Comparison of ENCODE assay signal across 14 cellular contexts in genomic region chr4:52640808-52641595, GRCh38. TPM values are rescaled to one million over a fixed set of nuclear protein-coding genes. Genes with fewer than 3 reads are reported as not detected.
DNase-seq lines count a peak whose midpoint lies in the region; FAIRE-seq and TF ChIP-seq lines count a peak whose summit lies in the region.
"Had no signal": no experiment of that assay in that cellular context is flagged by ENCODE, and none has a peak within 500 bp of the region (broad histone marks: within the 10 kb centered on the region; RNA-seq: fewer than 3 reads in every experiment).

No MANE protein-coding gene starts in this region.

- no peak for FAIRE-seq in urothelium cell line (lab: Jason Lieb, UNC)
- FAIRE-seq: A204.1 had no signal

- H3K4me3 ChIP-seq in astrocyte of the spinal cord (ENCODE audit: low read depth, low read length): no peak overlapping the region

- DNase-seq in NCI-H2171 treated with DMSO at 0.1 percent for 48 hours (lab: John Stamatoyannopoulos, UW) (peak; percentile 9), NCI-H2171 (lab: John Stamatoyannopoulos, UW) (no peak), astrocyte of the spinal cord (ENCODE audit: low read depth, low spot score) (peak; percentile 50), hepatic stellate cell (ENCODE audit: low spot score) (peak; percentile 14), urothelium cell line (ENCODE audit: low spot score) (peak; percentile 21), GF-D8 (lab: John Stamatoyannopoulos, UW) (no peak), hippocampal formation (lab: John Stamatoyannopoulos, UW) (no peak), G401 (ENCODE audit: low spot score) (no peak)
- DNase-seq: activated naive CD4-positive, alpha-beta T cell; effector memory CD4-positive, alpha-beta T cell; NCI-H1436 treated with DMSO at 0.1 percent for 48 hours; stimulated activated CD4-positive, alpha-beta T cell treated with anti-CD3 and anti-CD28 coated beads, Interleukin-12 subunit alpha, Interleukin-12 subunit beta, amount 100 ng/mL, for 4 hours; T-cell had no signal

- no peak for TF ChIP-seq CTCF in astrocyte of the spinal cord (IDR thresholded peaks at IDR 0.05; ENCODE audit: low read depth, low read length)

- in situ Hi-C loops in astrocyte of the spinal cord (cut with HindIII; ENCODE audit: low sequenced_read_pairs): no loop called here
- in situ Hi-C loops in G401 (cut with HindIII; ENCODE audit: low sequenced_read_pairs): no loop called here

RNA-seq across cellular contexts. Expression of gene USP46, which starts 18.1 kb away (rescaled TPM):
- total RNA-seq in G401 (2014; rRNA removed; shearing (Covaris generic)): 11.5 and 13.0 TPM in 2 replicates

Comparison
In these comparisons a context has a peak if more than half of its experiments do, and no peak if none do; other contexts are left out.
1. DNase-seq: peak in NCI-H2171 treated with DMSO at 0.1 percent for 48 hours (single experiment), astrocyte of the spinal cord (single experiment), hepatic stellate cell (single experiment) and urothelium cell line (single experiment); none in NCI-H2171 (single experiment), GF-D8 (single experiment), hippocampal formation (0 of 2) and G401 (single experiment).